Comparison of ENCODE assay signal across 21 cellular contexts in the genomic region with DNA sequence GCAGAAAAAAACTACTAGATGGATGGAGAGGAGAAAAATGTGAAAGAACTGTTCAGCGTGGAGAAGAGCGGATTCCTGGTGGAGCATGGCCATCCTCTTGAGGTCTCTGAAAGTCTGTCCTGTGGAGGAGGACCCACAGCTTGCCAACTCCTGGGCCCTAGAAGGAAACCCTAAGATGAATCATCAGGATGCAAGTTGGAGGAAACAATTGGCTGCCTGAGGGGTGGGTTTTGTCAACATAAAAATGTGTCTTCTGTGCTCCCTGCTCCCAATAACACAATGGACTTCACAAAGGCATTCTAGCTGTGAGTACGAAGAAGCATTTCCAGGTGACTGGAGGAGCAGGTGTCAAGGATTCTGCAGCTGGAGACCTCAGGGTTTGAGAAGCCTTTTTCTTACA. TPM values are rescaled to one million over a fixed set of nuclear protein-coding genes. Genes with fewer than 3 reads are reported as not detected.
A peak's percentile ranks its signal among the peaks of the same experiment; 100 is the strongest.
DNase-seq lines count a peak whose midpoint lies in the region; ATAC-seq, FAIRE-seq and TF ChIP-seq lines count a peak whose summit lies in the region.
"Had no signal": no experiment of that assay in that cellular context is flagged by ENCODE, and none has a peak within 500 bp of the region (broad histone marks: within the 10 kb centered on the region; RNA-seq: fewer than 3 reads in every experiment).

No MANE protein-coding gene starts in this region.

- no peak overlapping the region for H3K9ac ChIP-seq in astrocyte (ENCODE audit: low read length)
- H3K9ac ChIP-seq: GM23248 had no signal

- no peak overlapping the region for H3K27ac ChIP-seq in astrocyte (ENCODE audit: low read depth, low read length)
- H3K27ac ChIP-seq in tibial artery: no peak overlapping the region
- H3K27ac ChIP-seq: A549, GM23248 had no signal

- no peaks in the 10 kb centered on the region for H3K4me1 Mint-ChIP-seq in stimulated activated naive CD8-positive, alpha-beta T cell treated with anti-CD3 and anti-CD28 coated beads, Interleukin-15, amount 100 ng/mL, for 72 hours
- H3K4me1 Mint-ChIP-seq in astrocyte (ENCODE audit: low read depth, unreplicated experiment) (no peaks in the 10 kb centered on the region), type B pancreatic cell (ENCODE audit: unreplicated experiment) (no peaks in the 10 kb centered on the region)
- H3K4me1 Mint-ChIP-seq: CD4-positive, alpha-beta memory T cell had no signal

- H3K36me3 Mint-ChIP-seq in astrocyte (ENCODE audit: low read depth, unreplicated experiment) (no peaks in the 10 kb centered on the region), type B pancreatic cell (no peaks in the 10 kb centered on the region)
- H3K36me3 Mint-ChIP-seq: CD4-positive, alpha-beta memory T cell had no signal

- H3K4me3 ChIP-seq in astrocyte (ENCODE audit: insufficient read depth, low read depth, low read length): no peak overlapping the region
- H3K4me3 ChIP-seq in tibial artery: no peak overlapping the region
- H3K4me3 ChIP-seq: A549, GM23248 had no signal

- H3K27me3 ChIP-seq in astrocyte (ENCODE audit: insufficient read depth, low read length): no peaks in the 10 kb centered on the region
- H3K27me3 ChIP-seq in tibial artery: no peaks in the 10 kb centered on the region

- no peaks in the 10 kb centered on the region for H3K36me3 ChIP-seq in astrocyte (ENCODE audit: insufficient read depth, low read length)
- H3K36me3 ChIP-seq in tibial artery: no peaks in the 10 kb centered on the region

- H3K27me3 Mint-ChIP-seq in stimulated activated naive CD8-positive, alpha-beta T cell treated with anti-CD3 and anti-CD28 coated beads, Interleukin-15, amount 100 ng/mL, for 72 hours: no peaks in the 10 kb centered on the region
- peaks cover 13% of the 10 kb centered on the region for H3K27me3 Mint-ChIP-seq in astrocyte (ENCODE audit: low read depth, unreplicated experiment)
- H3K27me3 Mint-ChIP-seq in type B pancreatic cell: no peaks in the 10 kb centered on the region

- no peaks in the 10 kb centered on the region for H3K79me2 ChIP-seq in astrocyte (ENCODE audit: insufficient read depth, low read length)

- DNase-seq in stimulated activated naive CD8-positive, alpha-beta T cell treated with anti-CD3 and anti-CD28 coated beads, Interleukin-15, amount 100 ng/mL, for 72 hours: no peak
- DNase-seq in stimulated activated naive CD8-positive, alpha-beta T cell treated with anti-CD3 and anti-CD28 coated beads, Interleukin-15, Interleukin-2, amounts not matched to agents 100 U/mL and 50 U/mL, for 24 hours: no peak
- DNase-seq in astrocyte (ENCODE audit: low read depth) (no peak), ecto neural progenitor cell (ENCODE audit: low spot score) (peak; percentile 11), type B pancreatic cell (ENCODE audit: extremely low spot score, unreplicated experiment) (peak; percentile 34), tibial artery (no peak)
- DNase-seq: 8988T; C1 segment of cervical spinal cord; Caco-2; CD4-positive, alpha-beta memory T cell; DMS153; DND-41; GM23248; H7; HCEC 1CT had no signal

- H2AFZ ChIP-seq in astrocyte (ENCODE audit: low read depth, low read length): no peak overlapping the region
- H2AFZ ChIP-seq: GM23248 had no signal

- no peaks in the 10 kb centered on the region for H3K9me3 ChIP-seq in astrocyte (ENCODE audit: insufficient read depth, low read depth, low read length)
- no peaks in the 10 kb centered on the region for H3K9me3 ChIP-seq in tibial artery
- H3K9me3 ChIP-seq: A549, Caco-2 had no signal

- H3K4me1 ChIP-seq in astrocyte (ENCODE audit: insufficient read depth, low read length) (no peaks in the 10 kb centered on the region), tibial artery (no peaks in the 10 kb centered on the region)
- H3K4me1 ChIP-seq: A549, Caco-2 had no signal

- intact Hi-C loops in tibial artery (cut with DNase I; ENCODE audit: low total_unique reads): no loop called here

- TF ChIP-seq CTCF in astrocyte (IDR thresholded peaks at IDR 0.05; ENCODE audit: insufficient read depth, low read depth, low read length): no peak
- no peak for TF ChIP-seq CTCF in type B pancreatic cell (conservative IDR thresholded peaks at IDR 0.05)
- no peak for TF ChIP-seq CTCF in tibial artery (IDR thresholded peaks at IDR 0.05)

- H3K27ac Mint-ChIP-seq in stimulated activated naive CD8-positive, alpha-beta T cell treated with anti-CD3 and anti-CD28 coated beads, Interleukin-15, amount 100 ng/mL, for 72 hours: peak overlapping the region; percentile 17 to 42
- H3K27ac Mint-ChIP-seq in astrocyte (ENCODE audit: unreplicated experiment) (no peak overlapping the region), type B pancreatic cell (no peak overlapping the region)
- H3K27ac Mint-ChIP-seq: CD4-positive, alpha-beta memory T cell had no signal

- no peaks in the 10 kb centered on the region for H3K9me3 Mint-ChIP-seq in stimulated activated naive CD8-positive, alpha-beta T cell treated with anti-CD3 and anti-CD28 coated beads, Interleukin-15, amount 100 ng/mL, for 72 hours
- H3K9me3 Mint-ChIP-seq in astrocyte (ENCODE audit: unreplicated experiment) (peaks cover 8% of the 10 kb centered on the region), type B pancreatic cell (no peaks in the 10 kb centered on the region)

- no peak overlapping the region for H3K4me2 ChIP-seq in astrocyte (ENCODE audit: low read length)
- H3K4me2 ChIP-seq: A549 had no signal

- ATAC-seq in stimulated activated naive CD8-positive, alpha-beta T cell treated with anti-CD3 and anti-CD28 coated beads, Interleukin-15, amount 100 ng/mL, for 72 hours: no peak
- no peak for ATAC-seq in stimulated activated naive CD8-positive, alpha-beta T cell treated with anti-CD3 and anti-CD28 coated beads, Interleukin-15, Interleukin-2, amounts not matched to agents 100 U/mL and 50 U/mL, for 24 hours
- no peak for ATAC-seq in HG03378 (IDR thresholded peaks at IDR 0.05; ENCODE audit: unreplicated experiment)
- no peak for ATAC-seq in GM18502 (IDR thresholded peaks at IDR 0.05; ENCODE audit: poor library complexity, unreplicated experiment)
- ATAC-seq: A549 had no signal

- no peak overlapping the region for H3K4me3 Mint-ChIP-seq in stimulated activated naive CD8-positive, alpha-beta T cell treated with anti-CD3 and anti-CD28 coated beads, Interleukin-15, amount 100 ng/mL, for 72 hours
- no peak overlapping the region for H3K4me3 Mint-ChIP-seq in astrocyte (ENCODE audit: unreplicated experiment)
- no peak overlapping the region for H3K4me3 Mint-ChIP-seq in type B pancreatic cell
- H3K4me3 Mint-ChIP-seq: CD4-positive, alpha-beta memory T cell had no signal

- peak; percentile 84 for FAIRE-seq in astrocyte (lab: Jason Lieb, UNC)
- FAIRE-seq: G401.6, GM12892, H1 had no signal

- H4K20me1 ChIP-seq in astrocyte (ENCODE audit: insufficient read depth, low read length): no peaks in the 10 kb centered on the region

RNA-seq across cellular contexts. Expression of a gene that starts 37.2 kb away (rescaled TPM):
- not detected in 2 replicates for total RNA-seq in astrocyte
- total RNA-seq in type B pancreatic cell (ENCODE audit: low replicate concordance): not detected in 2 replicates
- total RNA-seq: Caco-2; CD4-positive, alpha-beta memory T cell; GM23248; H1; H7 had no signal

RNA-seq across cellular contexts. Expression of a gene that starts 55.9 kb away (rescaled TPM):
- not detected in 2 replicates for total RNA-seq in astrocyte
- 0.29 and 0.62 TPM in 2 replicates for total RNA-seq in type B pancreatic cell (ENCODE audit: low replicate concordance)
- total RNA-seq: Caco-2; CD4-positive, alpha-beta memory T cell; GM23248; H1; H7 had no signal

Comparison
In these comparisons a context has a peak if more than half of its experiments do, and no peak if none do; other contexts are left out.
1. DNase-seq: peak in ecto neural progenitor cell (single experiment) and type B pancreatic cell (single experiment); none in stimulated activated naive CD8-positive, alpha-beta T cell treated with anti-CD3 and anti-CD28 coated beads, Interleukin-15, amount 100 ng/mL, for 72 hours (0 of 2), stimulated activated naive CD8-positive, alpha-beta T cell treated with anti-CD3 and anti-CD28 coated beads, Interleukin-15, Interleukin-2, amounts not matched to agents 100 U/mL and 50 U/mL, for 24 hours (single experiment), astrocyte (single experiment) and tibial artery (0 of 2).
2. H3K27ac Mint-ChIP-seq: peak in stimulated activated naive CD8-positive, alpha-beta T cell treated with anti-CD3 and anti-CD28 coated beads, Interleukin-15, amount 100 ng/mL, for 72 hours (2 of 2); none in astrocyte (single experiment) and type B pancreatic cell (single experiment).